Comparison of ENCODE assay signal across 15 cellular contexts in the genomic region with DNA sequence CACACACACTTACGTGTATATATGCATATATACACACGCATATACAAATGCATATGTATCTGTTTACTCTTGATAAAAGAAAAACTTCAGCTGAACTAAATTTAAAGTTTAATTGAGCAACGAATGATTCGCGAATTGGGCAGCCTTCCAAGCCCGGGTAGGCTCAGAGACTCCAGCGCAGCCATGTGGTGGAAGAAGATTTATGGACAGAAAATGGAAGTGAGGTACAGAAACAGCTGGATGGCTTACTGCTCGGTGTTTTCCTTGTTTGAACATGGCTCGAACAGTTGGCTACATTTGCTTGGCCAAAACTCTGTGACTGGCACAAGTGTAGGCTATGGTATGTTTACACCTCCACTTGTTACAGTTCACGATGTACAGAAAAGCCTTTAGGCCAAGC.
"Had no signal": no experiment of that assay in that cellular context is flagged by ENCODE, and none has a peak within 500 bp of the region (broad histone marks: within the 10 kb centered on the region; RNA-seq: fewer than 3 reads in every experiment).

No MANE protein-coding gene starts in this region.

- ATAC-seq: activated T-cell treated with anti-CD3 and anti-CD28 coated beads, Interleukin-2, amount 50 U/mL, for 4 hours had no signal

- H3K36me3 ChIP-seq: brain microvascular endothelial cell had no signal

- H3K4me3 Mint-ChIP-seq: activated CD4-positive, alpha-beta memory T cell treated with anti-CD3 and anti-CD28 coated beads for 36 hours; activated naive CD8-positive, alpha-beta T cell; activated T-cell treated with anti-CD3 and anti-CD28 coated beads, Interleukin-2, amount 50 U/mL, for 4 hours; endodermal cell; naive B cell; stimulated activated naive CD8-positive, alpha-beta T cell treated with anti-CD3 and anti-CD28 coated beads, Interleukin-15, Interleukin-2, amounts not matched to agents 100 ng/mL and 50 ng/mL, for 24 hours had no signal

- H2AFZ ChIP-seq: parathyroid adenoma had no signal

- H3K4me1 Mint-ChIP-seq: endodermal cell, naive B cell had no signal

- H3K27ac ChIP-seq: brain microvascular endothelial cell, parathyroid adenoma, VCaP had no signal

- H3K79me2 ChIP-seq: parathyroid adenoma had no signal

- H3K27ac Mint-ChIP-seq: activated CD4-positive, alpha-beta memory T cell treated with anti-CD3 and anti-CD28 coated beads for 36 hours; activated naive CD8-positive, alpha-beta T cell; endodermal cell; naive B cell; stimulated activated naive CD8-positive, alpha-beta T cell treated with anti-CD3 and anti-CD28 coated beads, Interleukin-15, Interleukin-2, amounts not matched to agents 100 ng/mL and 50 ng/mL, for 24 hours had no signal

- H3K9ac ChIP-seq: parathyroid adenoma had no signal

- H3K36me3 Mint-ChIP-seq: activated CD4-positive, alpha-beta memory T cell treated with anti-CD3 and anti-CD28 coated beads for 36 hours; activated naive CD8-positive, alpha-beta T cell; naive B cell had no signal

- DNase-seq: activated CD4-positive, alpha-beta memory T cell treated with anti-CD3 and anti-CD28 coated beads for 36 hours; activated gamma-delta T cell; activated T-cell treated with anti-CD3 and anti-CD28 coated beads, Interleukin-2, amount 50 U/mL, for 4 hours; brain microvascular endothelial cell; cerebellar nuclear complex; dermis blood vessel endothelial cell; endodermal cell; glutamatergic neuron; naive B cell; stimulated activated CD4-positive, alpha-beta T cell treated with anti-CD3 and anti-CD28 coated beads, Interleukin-4, amount 100 ng/mL, for 1 hour; stimulated activated CD8-positive, alpha-beta memory T cell treated with anti-CD3 and anti-CD28 coated beads, Interleukin-4, amount 100 ng/mL, for 48 hours had no signal

- H3K9me3 Mint-ChIP-seq: activated CD4-positive, alpha-beta memory T cell treated with anti-CD3 and anti-CD28 coated beads for 36 hours; activated T-cell treated with anti-CD3 and anti-CD28 coated beads, Interleukin-2, amount 50 U/mL, for 4 hours; endodermal cell; naive B cell; stimulated activated naive CD8-positive, alpha-beta T cell treated with anti-CD3 and anti-CD28 coated beads, Interleukin-15, Interleukin-2, amounts not matched to agents 100 ng/mL and 50 ng/mL, for 24 hours had no signal

- H3K27me3 Mint-ChIP-seq: activated CD4-positive, alpha-beta memory T cell treated with anti-CD3 and anti-CD28 coated beads for 36 hours; activated naive CD8-positive, alpha-beta T cell; naive B cell; stimulated activated naive CD8-positive, alpha-beta T cell treated with anti-CD3 and anti-CD28 coated beads, Interleukin-15, Interleukin-2, amounts not matched to agents 100 ng/mL and 50 ng/mL, for 24 hours had no signal

- H3K4me1 ChIP-seq: parathyroid adenoma had no signal

- H3K27me3 ChIP-seq: brain microvascular endothelial cell had no signal
